ENCODE assay signal across 23 cellular contexts in genomic region chr18:9841752-9842151, GRCh38. TPM values are rescaled to one million over a fixed set of nuclear protein-coding genes. Genes with fewer than 3 reads are reported as not detected.
"Had no signal": no experiment of that assay in that cellular context is flagged by ENCODE, and none has a peak within 500 bp of the region (broad histone marks: within the 10 kb centered on the region; RNA-seq: fewer than 3 reads in every experiment).

No MANE protein-coding gene starts in this region.

- H3K27ac Mint-ChIP-seq: activated CD4-positive, alpha-beta T cell treated with anti-CD3 and anti-CD28 coated beads, Interleukin-2, amount 10 ng/mL, durations not matched to agents 7 days and 5 days; activated CD8-positive, alpha-beta T cell treated with anti-CD3 and anti-CD28 coated beads, Interleukin-2, amount 10 ng/mL, durations not matched to agents 7 days and 5 days; activated T-cell treated with anti-CD3 and anti-CD28 coated beads, Interleukin-2, amount 50 U/mL, for 24 hours; activated T-helper 2 cell treated with anti-CD3 and anti-CD28 coated beads, Interferon-gamma antibody, Interleukin-2, Interleukin-4, amounts not matched to agents 10 μg/mL and 5 μg/mL and 100 μg/mL, durations not matched to agents 14 hours and 24 hours and 36 hours; naive thymus-derived CD4-positive, alpha-beta T cell; stimulated activated effector memory CD8-positive, alpha-beta T cell treated with anti-CD3 and anti-CD28 coated beads, Interleukin-12 subunit alpha, Interleukin-12 subunit beta, amount 100 ng/mL, for 72 hours had no signal

- H3K4me1 ChIP-seq: foreskin keratinocyte, uterus had no signal

- H3K9me3 Mint-ChIP-seq: activated CD4-positive, alpha-beta T cell treated with anti-CD3 and anti-CD28 coated beads, Interleukin-2, amount 10 ng/mL, durations not matched to agents 7 days and 5 days; activated T-cell treated with anti-CD3 and anti-CD28 coated beads, Interleukin-2, amount 50 U/mL, for 24 hours; activated T-helper 2 cell treated with anti-CD3 and anti-CD28 coated beads, Interferon-gamma antibody, Interleukin-2, Interleukin-4, amounts not matched to agents 10 μg/mL and 5 μg/mL and 100 μg/mL, durations not matched to agents 14 hours and 24 hours and 36 hours; naive thymus-derived CD4-positive, alpha-beta T cell; stimulated activated effector memory CD8-positive, alpha-beta T cell treated with anti-CD3 and anti-CD28 coated beads, Interleukin-12 subunit alpha, Interleukin-12 subunit beta, amount 100 ng/mL, for 72 hours had no signal

- H3K27ac ChIP-seq: body of pancreas, dorsolateral prefrontal cortex, epithelial cell of prostate, foreskin keratinocyte, left lung, uterus had no signal

- ATAC-seq: activated CD8-positive, alpha-beta T cell treated with anti-CD3 and anti-CD28 coated beads, Interleukin-2, amount 10 ng/mL, durations not matched to agents 7 days and 5 days; body of pancreas; foreskin keratinocyte; left lung; mucosa of descending colon; naive thymus-derived CD4-positive, alpha-beta T cell; stimulated activated effector memory CD8-positive, alpha-beta T cell treated with anti-CD3 and anti-CD28 coated beads, Interleukin-12 subunit alpha, Interleukin-12 subunit beta, amount 100 ng/mL, for 72 hours had no signal

- H3K36me3 Mint-ChIP-seq: naive thymus-derived CD4-positive, alpha-beta T cell; stimulated activated effector memory CD8-positive, alpha-beta T cell treated with anti-CD3 and anti-CD28 coated beads, Interleukin-12 subunit alpha, Interleukin-12 subunit beta, amount 100 ng/mL, for 72 hours had no signal

- H3K4me1 Mint-ChIP-seq: activated CD4-positive, alpha-beta T cell treated with anti-CD3 and anti-CD28 coated beads, Interleukin-2, amount 10 ng/mL, durations not matched to agents 7 days and 5 days; naive thymus-derived CD4-positive, alpha-beta T cell; stimulated activated effector memory CD8-positive, alpha-beta T cell treated with anti-CD3 and anti-CD28 coated beads, Interleukin-12 subunit alpha, Interleukin-12 subunit beta, amount 100 ng/mL, for 72 hours had no signal

- DNase-seq: activated CD4-positive, alpha-beta T cell treated with anti-CD3 and anti-CD28 coated beads, Interleukin-2, amount 10 ng/mL, durations not matched to agents 7 days and 5 days; activated CD8-positive, alpha-beta T cell treated with anti-CD3 and anti-CD28 coated beads, Interleukin-2, amount 10 ng/mL, durations not matched to agents 7 days and 5 days; activated naive CD4-positive, alpha-beta T cell treated with Interleukin-2 at 50 U/mL for 16 hours; activated T-cell treated with anti-CD3 and anti-CD28 coated beads, Interleukin-2, amount 50 U/mL, for 24 hours; body of pancreas; caudate nucleus; dorsolateral prefrontal cortex; foreskin keratinocyte; head of caudate nucleus; left lung; mesenchymal stem cell; mucosa of descending colon; naive thymus-derived CD4-positive, alpha-beta T cell; stimulated activated CD4-positive, alpha-beta T cell treated with anti-CD3 and anti-CD28 coated beads, Interleukin-4, amount 100 ng/mL, for 24 hours; T-helper 1 cell; T-helper 9 cell; transverse colon; uterus had no signal

- H3K36me3 ChIP-seq: transverse colon, uterus had no signal

- H3K27me3 ChIP-seq: body of pancreas, dorsolateral prefrontal cortex, foreskin keratinocyte, left lung, transverse colon, uterus had no signal

- H3K27me3 Mint-ChIP-seq: activated CD4-positive, alpha-beta T cell treated with anti-CD3 and anti-CD28 coated beads, Interleukin-2, amount 10 ng/mL, durations not matched to agents 7 days and 5 days had no signal

- H3K4me3 ChIP-seq: body of pancreas, dorsolateral prefrontal cortex, left lung, mucosa of descending colon, transverse colon, uterus had no signal

- H3K9me3 ChIP-seq: body of pancreas, left lung, mucosa of descending colon, transverse colon, uterus had no signal

- H3K4me3 Mint-ChIP-seq: activated CD4-positive, alpha-beta T cell treated with anti-CD3 and anti-CD28 coated beads, Interleukin-2, amount 10 ng/mL, durations not matched to agents 7 days and 5 days; activated CD8-positive, alpha-beta T cell treated with anti-CD3 and anti-CD28 coated beads, Interleukin-2, amount 10 ng/mL, durations not matched to agents 7 days and 5 days; activated T-cell treated with anti-CD3 and anti-CD28 coated beads, Interleukin-2, amount 50 U/mL, for 24 hours; naive thymus-derived CD4-positive, alpha-beta T cell; stimulated activated effector memory CD8-positive, alpha-beta T cell treated with anti-CD3 and anti-CD28 coated beads, Interleukin-12 subunit alpha, Interleukin-12 subunit beta, amount 100 ng/mL, for 72 hours had no signal

RNA-seq across cellular contexts. Expression of gene TXNDC2, which starts 44.0 kb away (rescaled TPM):
- total RNA-seq: activated CD4-positive, alpha-beta T cell treated with anti-CD3 and anti-CD28 coated beads, Interleukin-2, amount 10 ng/mL, durations not matched to agents 7 days and 5 days; activated CD8-positive, alpha-beta T cell treated with anti-CD3 and anti-CD28 coated beads, Interleukin-2, amount 10 ng/mL, durations not matched to agents 7 days and 5 days; body of pancreas; fibroblast of lung; foreskin keratinocyte; kidney epithelial cell had no signal
- polyA plus RNA-seq: naive thymus-derived CD4-positive, alpha-beta T cell had no signal
